ENCODE assay signal across 12 cellular contexts in genomic region chr2:157743051-157743450, GRCh38.
DNase-seq lines count a peak whose midpoint lies in the region; ATAC-seq and TF ChIP-seq lines count a peak whose summit lies in the region.
"Had no signal": no experiment of that assay in that cellular context is flagged by ENCODE, and none has a peak within 500 bp of the region (broad histone marks: within the 10 kb centered on the region; RNA-seq: fewer than 3 reads in every experiment).

No MANE protein-coding gene starts in this region.

- no peaks in the 10 kb centered on the region for H3K27me3 Mint-ChIP-seq in CD4-positive, CD25-positive, alpha-beta regulatory T cell
- H3K27me3 Mint-ChIP-seq in type B pancreatic cell = no peaks in the 10 kb centered on the region
- H3K27me3 Mint-ChIP-seq: naive B cell had no signal

- H3K27ac ChIP-seq in CD4-positive, CD25-positive, alpha-beta regulatory T cell (ENCODE audit: insufficient read depth, low read length, poor library complexity, severe bottlenecking) = no peak overlapping the region
- H3K27ac ChIP-seq: BLaER1 had no signal

- H3K4me1 ChIP-seq in CD4-positive, CD25-positive, alpha-beta regulatory T cell (ENCODE audit: control insufficient read depth, insufficient read depth, low read length, poor library complexity, severe bottlenecking) = no peaks in the 10 kb centered on the region

- no peaks in the 10 kb centered on the region for H3K27me3 ChIP-seq in CD4-positive, CD25-positive, alpha-beta regulatory T cell (ENCODE audit: control insufficient read depth, insufficient read depth, low read length)
- H3K27me3 ChIP-seq: BLaER1 had no signal

- no peak for ATAC-seq in CD4-positive, CD25-positive, alpha-beta regulatory T cell (ENCODE audit: low read depth in 2 of 2)
- ATAC-seq in GM18909 (IDR thresholded peaks at IDR 0.05; ENCODE audit: poor library complexity, unreplicated experiment) (peak; percentile 64), HG02798 (IDR thresholded peaks at IDR 0.05; ENCODE audit: poor library complexity, unreplicated experiment) (peak; percentile 73), HG03558 (IDR thresholded peaks at IDR 0.05; ENCODE audit: extremely low read depth, unreplicated experiment) (peak; percentile 60)

- H3K36me3 ChIP-seq in CD4-positive, CD25-positive, alpha-beta regulatory T cell (ENCODE audit: control insufficient read depth, insufficient read depth, low read length) = peaks cover 24% of the 10 kb centered on the region

- peak in 1 of 3 donors; percentile 46 for DNase-seq in CD4-positive, CD25-positive, alpha-beta regulatory T cell
- DNase-seq in NCI-H526 treated with DMSO at 0.1 percent for 48 hours (lab: John Stamatoyannopoulos, UW) = no peak
- DNase-seq in type B pancreatic cell (ENCODE audit: extremely low spot score, unreplicated experiment) = no peak
- no peak for DNase-seq in cerebellar nuclear complex (lab: John Stamatoyannopoulos, UW)
- DNase-seq in NCI-H187 treated with DMSO at 0.1 percent for 48 hours (lab: John Stamatoyannopoulos, UW) = no peak
- DNase-seq: naive B cell, NCI-H526, SK-N-SH had no signal

- no peak overlapping the region for H3K4me3 ChIP-seq in CD4-positive, CD25-positive, alpha-beta regulatory T cell (ENCODE audit: low read depth, low read length)
- H3K4me3 ChIP-seq: BLaER1 had no signal

- TF ChIP-seq CTCF in type B pancreatic cell (conservative IDR thresholded peaks at IDR 0.05) = no peak

- no peak overlapping the region for H3K4me3 Mint-ChIP-seq in CD4-positive, CD25-positive, alpha-beta regulatory T cell
- H3K4me3 Mint-ChIP-seq in type B pancreatic cell = no peak overlapping the region
- H3K4me3 Mint-ChIP-seq: naive B cell had no signal

- H3K4me1 Mint-ChIP-seq in CD4-positive, CD25-positive, alpha-beta regulatory T cell = peaks cover 5 to 21% (median 14%) of the 10 kb centered on the region in 4 donors
- H3K4me1 Mint-ChIP-seq in type B pancreatic cell (ENCODE audit: unreplicated experiment) = peaks cover 12% of the 10 kb centered on the region
- H3K4me1 Mint-ChIP-seq: naive B cell had no signal

- H3K36me3 Mint-ChIP-seq in CD4-positive, CD25-positive, alpha-beta regulatory T cell = peaks cover 42% of the 10 kb centered on the region
- H3K36me3 Mint-ChIP-seq in type B pancreatic cell = peaks cover 5% of the 10 kb centered on the region

- H3K9me3 Mint-ChIP-seq in CD4-positive, CD25-positive, alpha-beta regulatory T cell = no peaks in the 10 kb centered on the region
- no peaks in the 10 kb centered on the region for H3K9me3 Mint-ChIP-seq in type B pancreatic cell
- H3K9me3 Mint-ChIP-seq: naive B cell had no signal

- H3K9me3 ChIP-seq in CD4-positive, CD25-positive, alpha-beta regulatory T cell (ENCODE audit: control insufficient read depth in 2 of 2, low read length in 2 of 2) = no peaks in the 10 kb centered on the region
- H3K9me3 ChIP-seq: BLaER1, SK-N-SH had no signal

- H3K27ac Mint-ChIP-seq in CD4-positive, CD25-positive, alpha-beta regulatory T cell = peak overlapping the region; percentile 6 to 91 (median 12)
- no peak overlapping the region for H3K27ac Mint-ChIP-seq in type B pancreatic cell

Comparison
In these comparisons a context has a peak if more than half of its experiments do, and no peak if none do; other contexts are left out.
1. ATAC-seq: peak in GM18909 (single experiment), HG02798 (single experiment) and HG03558 (single experiment); none in CD4-positive, CD25-positive, alpha-beta regulatory T cell (0 of 2).